8 cellular contexts compared by ENCODE assay signal in the genomic region with DNA sequence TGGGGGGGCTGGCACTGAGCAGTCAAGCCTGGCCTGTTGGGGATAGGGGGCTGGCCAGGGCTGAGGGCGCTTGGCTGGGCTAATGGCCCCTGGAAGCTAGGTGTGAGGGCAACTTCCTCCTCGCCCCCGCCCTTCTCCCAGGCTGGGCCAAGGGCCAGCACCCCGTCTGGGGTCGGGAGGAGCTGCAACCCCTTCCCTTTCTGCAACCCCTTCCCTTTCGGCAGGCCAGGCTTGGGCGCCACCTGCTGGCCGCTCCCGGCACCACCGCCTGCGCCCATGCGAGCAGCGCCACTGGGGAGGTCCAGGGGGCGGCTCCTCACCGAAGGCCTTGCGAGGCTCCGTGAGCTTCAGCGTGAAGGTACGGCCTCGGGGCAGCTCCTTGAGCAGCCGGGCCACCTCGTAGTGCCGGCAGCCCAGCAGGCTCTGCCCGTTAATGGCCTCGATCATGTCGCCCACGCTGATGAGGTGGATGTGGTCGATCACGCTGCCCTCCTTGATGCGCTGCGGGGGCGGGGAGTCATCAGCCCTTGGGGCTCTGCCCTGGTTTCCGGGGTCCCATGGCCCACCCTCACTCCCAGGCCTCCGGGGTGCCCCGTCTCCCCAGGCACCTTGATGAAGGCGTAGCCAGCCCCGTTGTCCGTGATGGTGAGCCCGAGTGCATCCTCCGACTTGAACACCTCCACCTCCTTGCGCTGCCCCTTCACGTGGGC. TPM values are rescaled to one million over a fixed set of nuclear protein-coding genes. Genes with fewer than 3 reads are reported as not detected.
DNase-seq lines count a peak whose midpoint lies in the region; FAIRE-seq and TF ChIP-seq lines count a peak whose summit lies in the region.

No MANE protein-coding gene starts in this region.

- H3K9me3 ChIP-seq in kidney (ENCODE audit: control insufficient read depth in 1 of 2, low read length in 2 of 2), result no peaks in the 10 kb centered on the region

- no peak overlapping the region for H3K27ac ChIP-seq in 22Rv1
- peak overlapping the region in 1 of 2 donors; percentile 28 for H3K27ac ChIP-seq in kidney (ENCODE audit: low read depth in 2 of 2, low read length in 2 of 2)

- H3K4me3 ChIP-seq in astrocyte of the spinal cord (ENCODE audit: low read depth, low read length) (no peak overlapping the region), kidney (ENCODE audit: low read length in 2 of 2) (no peak overlapping the region)

- in situ Hi-C loops in astrocyte of the spinal cord (cut with HindIII; ENCODE audit: low sequenced_read_pairs), result no loop called here

- FAIRE-seq in GM18507 (lab: Jason Lieb, UNC) (no peak), kidney (lab: Jason Lieb, UNC) (no peak)

- H3K36me3 ChIP-seq in kidney (ENCODE audit: control insufficient read depth in 1 of 2, insufficient read depth in 2 of 2, low read length in 2 of 2), result peaks cover 0 to 25% of the 10 kb centered on the region in 2 donors

- DNase-seq in GM18507 (ENCODE audit: extremely low spot score, insufficient read length, low read depth) (peak; percentile 69), T1000 (lab: John Stamatoyannopoulos, UW) (peak; percentile 66), astrocyte of the spinal cord (ENCODE audit: low read depth, low spot score) (no peak), kidney (peak; percentile 91), DMS153 (lab: John Stamatoyannopoulos, UW) (no peak), H4 (ENCODE audit: low spot score) (no peak)
- peak; percentile 46 for DNase-seq in stimulated activated CD8-positive, alpha-beta memory T cell treated with anti-CD3 and anti-CD28 coated beads, Interleukin-12 subunit alpha, Interleukin-12 subunit beta, amount 100 ng/mL, for 4 hours (ENCODE audit: low read depth)

- intact Hi-C loops in kidney (cut with DNase I), result no loop called here

- peaks cover 0 to 12% of the 10 kb centered on the region in 2 donors for H3K4me1 ChIP-seq in kidney (ENCODE audit: control insufficient read depth in 1 of 2, insufficient read depth in 1 of 2, low read depth in 1 of 2, low read length in 2 of 2)

- TF ChIP-seq CTCF in 22Rv1 (IDR thresholded peaks at IDR 0.05) (peak; percentile 97), astrocyte of the spinal cord (IDR thresholded peaks at IDR 0.05; ENCODE audit: low read depth, low read length) (peak; percentile 85), kidney (IDR thresholded peaks at IDR 0.05; ENCODE audit: borderline replicate concordance, extremely low read depth, insufficient read depth) (peak; percentile 83)

- no peak overlapping the region for H3K9ac ChIP-seq in kidney (ENCODE audit: low read length in 2 of 2)

RNA-seq across cellular contexts. Expression of a gene that starts 5.0 kb away (rescaled TPM):
- 19.0 TPM for total RNA-seq in kidney
- 14.3 TPM for polyA plus RNA-seq in kidney (ENCODE audit: insufficient read depth, low read depth, low replicate concordance)
- total RNA-seq in H4 (2014; rRNA removed; shearing (Covaris generic)), result not detected in 2 replicates

RNA-seq across cellular contexts. Expression of a gene that starts 15.8 kb away (rescaled TPM):
- 94.6 TPM for total RNA-seq in kidney
- 137 TPM for polyA plus RNA-seq in kidney (ENCODE audit: insufficient read depth, low read depth, low replicate concordance)
- total RNA-seq in H4 (2014; rRNA removed; shearing (Covaris generic)), result 36.5 and 62.6 TPM in 2 replicates

RNA-seq across cellular contexts. Expression of a gene that starts 38.1 kb away (rescaled TPM):
- total RNA-seq in kidney, result 77.9 TPM
- 122 TPM for polyA plus RNA-seq in kidney (ENCODE audit: insufficient read depth, low read depth, low replicate concordance)
- total RNA-seq in H4 (2014; rRNA removed; shearing (Covaris generic)), result 110 and 137 TPM in 2 replicates

RNA-seq across cellular contexts. Expression of a gene that starts 47.0 kb away (rescaled TPM):
- 103 TPM for total RNA-seq in kidney
- polyA plus RNA-seq in kidney (ENCODE audit: insufficient read depth, low read depth, low replicate concordance), result 67.7 TPM
- 19.0 and 28.7 TPM in 2 replicates for total RNA-seq in H4 (2014; rRNA removed; shearing (Covaris generic))

RNA-seq across cellular contexts. Expression of a gene that starts 49.3 kb away (rescaled TPM):
- 132 TPM for total RNA-seq in kidney
- polyA plus RNA-seq in kidney (ENCODE audit: insufficient read depth, low read depth, low replicate concordance), result 280 TPM
- total RNA-seq in H4 (2014; rRNA removed; shearing (Covaris generic)), result 80.7 and 124 TPM in 2 replicates

Comparison
In these comparisons a context has a peak if more than half of its experiments do, and no peak if none do; other contexts are left out.
1. DNase-seq: peak in GM18507 (single experiment), T1000 (single experiment), kidney (single experiment) and stimulated activated CD8-positive, alpha-beta memory T cell treated with anti-CD3 and anti-CD28 coated beads, Interleukin-12 subunit alpha, Interleukin-12 subunit beta, amount 100 ng/mL, for 4 hours (single experiment); none in astrocyte of the spinal cord (single experiment), DMS153 (single experiment) and H4 (single experiment).
2. RNA of a gene that starts 5.0 kb away (total RNA-seq): 19.0 TPM in kidney (single experiment); not detected in H4; every median in the first group is over 10 times any median in the second.
3. Peak in every context shown above with its lines, with median percentiles within 50 percentile points of each other: CTCF ChIP-seq.